In genomic region chr19:45959517-45960025, GRCh38 we compare ENCODE assay signal across 20 cellular contexts. TPM values are rescaled to one million over a fixed set of nuclear protein-coding genes. Genes with fewer than 3 reads are reported as not detected.
DNase-seq lines count a peak whose midpoint lies in the region; ATAC-seq, FAIRE-seq and TF ChIP-seq lines count a peak whose summit lies in the region.
"Had no signal": no experiment of that assay in that cellular context is flagged by ENCODE, and none has a peak within 500 bp of the region (broad histone marks: within the 10 kb centered on the region; RNA-seq: fewer than 3 reads in every experiment).

No MANE protein-coding gene starts in this region.

- POLR2A ChIA-PET in activated CD8-positive, alpha-beta T cell treated with anti-CD3 and anti-CD28 coated beads for 36 hours (lab: Charles Lee): interaction anchor here (1.1 kb wide), 1 partner anchor 8 kb away, joined by 3 read pairs; no protein-coding TSS in a partner anchor

- H3K4me3 ChIP-seq in BLaER1: no peak overlapping the region
- H3K4me3 ChIP-seq in dorsolateral prefrontal cortex: peak overlapping the region in 1 of 59 donors; percentile 23
- no peak overlapping the region for H3K4me3 ChIP-seq in pancreas
- H3K4me3 ChIP-seq: PC-9 had no signal

- no peak overlapping the region for H3K4me3 Mint-ChIP-seq in neural crest cell
- no peak overlapping the region for H3K4me3 Mint-ChIP-seq in activated CD8-positive, alpha-beta T cell treated with anti-CD3 and anti-CD28 coated beads for 36 hours
- H3K4me3 Mint-ChIP-seq: CD4-positive, CD25-positive, alpha-beta regulatory T cell had no signal

- no peak overlapping the region for H3K27ac ChIP-seq in BLaER1
- H3K27ac ChIP-seq in dorsolateral prefrontal cortex: peak overlapping the region in 49 of 59 donors; percentile 5 to 82 (median 65)
- H3K27ac ChIP-seq in pancreas: no peak overlapping the region
- H3K27ac ChIP-seq: PC-9 had no signal

- CTCF ChIA-PET in activated CD8-positive, alpha-beta T cell treated with anti-CD3 and anti-CD28 coated beads for 36 hours (lab: Charles Lee): no interaction called here

- ATAC-seq in activated CD8-positive, alpha-beta T cell treated with anti-CD3 and anti-CD28 coated beads for 36 hours: no peak
- ATAC-seq in pancreas: no peak

- 59 to 64% methylated on average over 8 of the region's 8 CpGs for WGBS in pancreas, 2 donors

- no peaks in the 10 kb centered on the region for H4K20me1 ChIP-seq in BLaER1

- no peak overlapping the region for H3K9ac ChIP-seq in BLaER1

- H3K36me3 Mint-ChIP-seq in neural crest cell (ENCODE audit: low read depth): peaks cover 7% of the 10 kb centered on the region
- no peaks in the 10 kb centered on the region for H3K36me3 Mint-ChIP-seq in activated CD8-positive, alpha-beta T cell treated with anti-CD3 and anti-CD28 coated beads for 36 hours (ENCODE audit: low read depth)

- peak; percentile 45 for DNase-seq in NCI-H82 (lab: John Stamatoyannopoulos, UW)
- peak in 1 of 10 donors; percentile 52 for DNase-seq in dorsolateral prefrontal cortex
- no peak for DNase-seq in neural crest cell (ENCODE audit: low read depth, low spot score)
- no peak for DNase-seq in stimulated activated naive CD4-positive, alpha-beta T cell (lab: John Stamatoyannopoulos, UW)
- no peak for DNase-seq in activated CD8-positive, alpha-beta T cell treated with anti-CD3 and anti-CD28 coated beads for 36 hours
- DNase-seq in MV-4-11 (lab: John Stamatoyannopoulos, UW): no peak
- DNase-seq in pancreas: no peak
- DNase-seq: Calu3; CD4-positive, CD25-positive, alpha-beta regulatory T cell; DMS79 treated with DMSO at 0.1 percent for 48 hours; NCI-H1436; NCI-H2081; NCI-H2227 treated with DMSO at 0.1 percent for 48 hours; NCI-H526 treated with DMSO at 0.1 percent for 48 hours; PC-9 had no signal

- H3K27ac Mint-ChIP-seq in neural crest cell (ENCODE audit: unreplicated experiment): peak overlapping the region; percentile 86
- H3K27ac Mint-ChIP-seq in activated CD8-positive, alpha-beta T cell treated with anti-CD3 and anti-CD28 coated beads for 36 hours: no peak overlapping the region

- peaks cover 50% of the 10 kb centered on the region for H3K4me1 Mint-ChIP-seq in neural crest cell
- H3K4me1 Mint-ChIP-seq in activated CD8-positive, alpha-beta T cell treated with anti-CD3 and anti-CD28 coated beads for 36 hours (ENCODE audit: low read depth): no peaks in the 10 kb centered on the region

- H3K4me1 ChIP-seq in BLaER1 (peaks cover 96% of the 10 kb centered on the region), pancreas (no peaks in the 10 kb centered on the region)

- peaks cover 8% of the 10 kb centered on the region; the same call in 1 of the 2 replicates for H3K36me3 ChIP-seq in BLaER1
- H3K36me3 ChIP-seq in pancreas: no peaks in the 10 kb centered on the region

- intact Hi-C loops in dorsolateral prefrontal cortex (cut with DNase I) (loop anchor here (5.0 kb wide), 3 partner anchors 42 to 48 kb away; no protein-coding TSS in a partner anchor), pancreas (cut with DNase I) (no loop called here)
- intact Hi-C loops in activated CD8-positive, alpha-beta T cell treated with anti-CD3 and anti-CD28 coated beads for 36 hours (cut with micrococcal nuclease): no loop called here

- FAIRE-seq in pancreas (lab: Jason Lieb, UNC): no peak
- FAIRE-seq: G401.6, GM12891 had no signal

- peaks cover 8% of the 10 kb centered on the region; the same call in 1 of the 2 replicates for H3K9me3 ChIP-seq in BLaER1
- H3K9me3 ChIP-seq in pancreas: no peaks in the 10 kb centered on the region

- no peak for TF ChIP-seq CTCF in dorsolateral prefrontal cortex (IDR thresholded peaks at IDR 0.05 in 54 of 56, conservative IDR thresholded peaks at IDR 0.05 in 2 of 56; ENCODE audit: low read depth in 1 of 56, partially characterized antibody in 56 of 56)
- TF ChIP-seq CTCF in neural crest cell (conservative IDR thresholded peaks at IDR 0.05): no peak
- no peak for TF ChIP-seq CTCF in activated CD8-positive, alpha-beta T cell treated with anti-CD3 and anti-CD28 coated beads for 36 hours (IDR thresholded peaks at IDR 0.05)
- TF ChIP-seq CTCF in pancreas (IDR thresholded peaks at IDR 0.05): no peak

- no peaks in the 10 kb centered on the region for H3K27me3 ChIP-seq in BLaER1
- no peaks in the 10 kb centered on the region for H3K27me3 ChIP-seq in dorsolateral prefrontal cortex
- H3K27me3 ChIP-seq in pancreas: no peaks in the 10 kb centered on the region

- H3K9me3 Mint-ChIP-seq in neural crest cell: no peaks in the 10 kb centered on the region
- no peaks in the 10 kb centered on the region for H3K9me3 Mint-ChIP-seq in activated CD8-positive, alpha-beta T cell treated with anti-CD3 and anti-CD28 coated beads for 36 hours

- peaks cover 20% of the 10 kb centered on the region for H3K27me3 Mint-ChIP-seq in neural crest cell (ENCODE audit: low read depth)
- H3K27me3 Mint-ChIP-seq in activated CD8-positive, alpha-beta T cell treated with anti-CD3 and anti-CD28 coated beads for 36 hours: peaks cover 45% of the 10 kb centered on the region

- peak overlapping the region; percentile 68 for H3K4me2 ChIP-seq in BLaER1
- H3K4me2 ChIP-seq: PC-9 had no signal

RNA-seq across cellular contexts. Expression of gene NOVA2, which starts 14.1 kb away (rescaled TPM):
- total RNA-seq in dorsolateral prefrontal cortex: 10 to 100 TPM; 41.1 to 95.4 (median 71.8) TPM
- 25.5 and 25.6 TPM in 2 replicates for total RNA-seq in neural crest cell
- total RNA-seq in activated CD8-positive, alpha-beta T cell treated with anti-CD3 and anti-CD28 coated beads for 36 hours: not detected
- total RNA-seq in pancreas: 1 to 10 TPM in 4 of 6 donors, under 1 TPM in 2; 0.43 to 1.5 (median 1.2) TPM
- 1 to 10 TPM; 1.7 to 2.6 TPM for polyA plus RNA-seq in pancreas
- total RNA-seq: A673; Calu3; CD4-positive, CD25-positive, alpha-beta regulatory T cell; HT-29; PC-9 had no signal
- polyA plus RNA-seq: CD4-positive, CD25-positive, alpha-beta regulatory T cell had no signal

RNA-seq across cellular contexts. Expression of gene CCDC61, which starts 35.7 kb away (rescaled TPM):
- 10 to 100 TPM; 19.7 to 65.4 (median 34.3) TPM for total RNA-seq in dorsolateral prefrontal cortex
- 17.6 and 18.1 TPM in 2 replicates for total RNA-seq in neural crest cell
- 10 to 100 TPM; 26.9 to 29.2 TPM for total RNA-seq in activated CD8-positive, alpha-beta T cell treated with anti-CD3 and anti-CD28 coated beads for 36 hours
- 10 to 100 TPM in 1 of 6 donors, 1 to 10 TPM in 5; 4.9 to 13.4 (median 8.4) TPM for total RNA-seq in pancreas
- polyA plus RNA-seq in pancreas: 10 to 100 TPM; 18.5 to 19.9 TPM

RNA-seq across cellular contexts. Expression of gene NANOS2, which starts 45.0 kb away (rescaled TPM):
- total RNA-seq in dorsolateral prefrontal cortex (1 to 10 TPM in 1 of 120 experiments, under 1 TPM in 15, not detected in 104; 0.28 to 1.7 (median 0.49) TPM), neural crest cell (not detected in 2 replicates), pancreas (not detected)
- total RNA-seq in activated CD8-positive, alpha-beta T cell treated with anti-CD3 and anti-CD28 coated beads for 36 hours: not detected
- not detected for polyA plus RNA-seq in pancreas
- total RNA-seq: A673; Calu3; CD4-positive, CD25-positive, alpha-beta regulatory T cell; HT-29; PC-9 had no signal
- polyA plus RNA-seq: CD4-positive, CD25-positive, alpha-beta regulatory T cell had no signal

RNA-seq across cellular contexts. Expression of gene MYPOP, which starts 57.2 kb away (rescaled TPM):
- total RNA-seq in dorsolateral prefrontal cortex: 10 to 100 TPM; 17.2 to 46.3 (median 34.0) TPM
- total RNA-seq in neural crest cell: 9.1 and 9.6 TPM in 2 replicates
- total RNA-seq in activated CD8-positive, alpha-beta T cell treated with anti-CD3 and anti-CD28 coated beads for 36 hours: 1 to 10 TPM; 4.1 to 5.0 TPM
- 1 to 10 TPM; 3.6 to 5.6 (median 4.4) TPM for total RNA-seq in pancreas
- polyA plus RNA-seq in pancreas: 1 to 10 TPM; 5.2 to 6.9 TPM

Comparison
In these comparisons a context has a peak if more than half of its experiments do, and no peak if none do; other contexts are left out.
1. H3K27ac ChIP-seq: peak in dorsolateral prefrontal cortex (49 of 59); none in BLaER1 (single experiment) and pancreas (0 of 4).
2. RNA of gene NOVA2, which starts 14.1 kb away (total RNA-seq): 41.1 to 95.4 TPM in dorsolateral prefrontal cortex and 25.5 to 25.6 TPM in neural crest cell; 0.43 to 1.5 TPM in pancreas and not detected in activated CD8-positive, alpha-beta T cell treated with anti-CD3 and anti-CD28 coated beads for 36 hours; every median in the first group is over 10 times any median in the second.
3. intact Hi-C loops: an anchor here in dorsolateral prefrontal cortex (5.0 kb wide); none called in activated CD8-positive, alpha-beta T cell treated with anti-CD3 and anti-CD28 coated beads for 36 hours and pancreas.